In genomic region chr2:96081042-96081441, GRCh38 we compare ENCODE assay signal across 10 cellular contexts. TPM values are rescaled to one million over a fixed set of nuclear protein-coding genes. Genes with fewer than 3 reads are reported as not detected.
"Had no signal": no experiment of that assay in that cellular context is flagged by ENCODE, and none has a peak within 500 bp of the region (broad histone marks: within the 10 kb centered on the region; RNA-seq: fewer than 3 reads in every experiment).

No MANE protein-coding gene starts in this region.

- H3K9me3 ChIP-seq: HAP-1 had no signal

- H3K9ac ChIP-seq: KMS-11 had no signal

- DNase-seq: H7, HFFc6, Karpas-422, KBM-7 had no signal

- H3K4me3 ChIP-seq: GM23338, HAP-1 had no signal

- H3K27ac ChIP-seq: KMS-11 had no signal

- H2AFZ ChIP-seq: GM23338 had no signal

- H3K4me1 ChIP-seq: HAP-1 had no signal

- H3K4me2 ChIP-seq: GM23338, KMS-11 had no signal

- H3K36me3 ChIP-seq: HAP-1 had no signal

- ATAC-seq: GM23338, HCT116 had no signal

RNA-seq across cellular contexts. Expression of gene ADRA2B, which starts 35.3 kb away (rescaled TPM):
- total RNA-seq: H4, HFFc6 had no signal

RNA-seq across cellular contexts. Expression of gene GPAT2, which starts 46.3 kb away (rescaled TPM):
- total RNA-seq: H4, HT-29 had no signal

RNA-seq across cellular contexts. Expression of gene ASTL, which starts 57.3 kb away (rescaled TPM):
- total RNA-seq: GM23338, H4, H7 had no signal
